Comparison of ENCODE assay signal across 8 cellular contexts in the genomic region with DNA sequence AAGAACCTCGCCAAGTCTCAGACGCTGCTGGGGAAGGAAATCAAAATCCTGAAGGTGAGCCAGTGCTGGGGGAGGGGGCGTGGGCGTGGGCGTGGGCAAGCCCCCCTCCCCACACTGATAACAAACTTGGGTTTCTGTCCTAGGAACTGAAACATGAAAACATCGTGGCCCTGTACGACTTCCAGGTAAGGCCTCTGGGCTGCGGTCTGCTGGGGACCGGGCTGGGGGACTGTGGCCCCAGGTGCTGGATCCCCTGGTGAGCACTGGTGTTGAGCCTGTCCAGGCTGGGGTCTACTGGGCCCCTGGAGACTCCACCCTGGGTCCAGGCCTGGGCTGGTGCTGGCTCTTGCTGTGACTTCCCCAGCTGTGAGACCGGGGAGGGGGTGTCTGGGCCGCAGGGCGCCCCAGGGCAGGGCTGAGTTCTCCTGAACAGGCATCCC. TPM values are rescaled to one million over a fixed set of nuclear protein-coding genes. Genes with fewer than 3 reads are reported as not detected.
DNase-seq lines count a peak whose midpoint lies in the region; TF ChIP-seq lines count a peak whose summit lies in the region.

No MANE protein-coding gene starts in this region.

- no peaks in the 10 kb centered on the region for H3K9me3 Mint-ChIP-seq in dendritic cell treated with granulocyte-macrophage colony-stimulating factor and Interleukin-4, amounts not matched to agents 40 ng/mL and 50 ng/mL, for 4 days

- H3K36me3 ChIP-seq in NT2/D1 (ENCODE audit: insufficient read depth, insufficient read length, low read length) (peaks cover 14% of the 10 kb centered on the region), neural cell (ENCODE audit: insufficient read depth, low read length) (no peaks in the 10 kb centered on the region)

- peaks cover 48% of the 10 kb centered on the region for H3K79me2 ChIP-seq in neural cell (replicated peaks; ENCODE audit: insufficient read depth, low read length)

- H4K20me1 ChIP-seq in neural cell (ENCODE audit: insufficient read depth): peaks cover 14% of the 10 kb centered on the region

- H3K9me3 ChIP-seq in NT2/D1 (ENCODE audit: insufficient read depth, low read length) (no peaks in the 10 kb centered on the region), neural cell (ENCODE audit: low read length) (no peaks in the 10 kb centered on the region)

- no peak for TF ChIP-seq CTCF in neural cell (IDR thresholded peaks at IDR 0.05; ENCODE audit: poor library complexity, severe bottlenecking)

- peak; percentile 10 to 18 for DNase-seq in stimulated activated CD4-positive, alpha-beta T cell treated with anti-CD3 and anti-CD28 coated beads, Interleukin-2, amount 100 ng/mL, for 48 hours
- no peak for DNase-seq in stimulated activated CD4-positive, alpha-beta T cell treated with anti-CD3 and anti-CD28 coated beads, Interleukin-2, amount 100 ng/mL, for 24 hours
- DNase-seq in NT2/D1 (ENCODE audit: low read depth, low spot score) (no peak), DMS79 (lab: John Stamatoyannopoulos, UW) (no peak), SKM-1 treated with dmso at 0.1 percent for 144 hours (lab: John Stamatoyannopoulos, UW; ENCODE audit: unreplicated experiment) (no peak), NCI-H82 (lab: John Stamatoyannopoulos, UW) (no peak)

- H2AFZ ChIP-seq in neural cell (ENCODE audit: low read depth, low read length): no peak overlapping the region

- peaks cover 43% of the 10 kb centered on the region for H3K36me3 Mint-ChIP-seq in dendritic cell treated with granulocyte-macrophage colony-stimulating factor and Interleukin-4, amounts not matched to agents 40 ng/mL and 50 ng/mL, for 4 days (ENCODE audit: low read depth)

- H3K27ac Mint-ChIP-seq in dendritic cell treated with granulocyte-macrophage colony-stimulating factor and Interleukin-4, amounts not matched to agents 40 ng/mL and 50 ng/mL, for 4 days: peak overlapping the region; percentile 87

- H3K4me3 Mint-ChIP-seq in dendritic cell treated with granulocyte-macrophage colony-stimulating factor and Interleukin-4, amounts not matched to agents 40 ng/mL and 50 ng/mL, for 4 days: peak overlapping the region; percentile 83

- no peak for TF ChIP-seq RAD21 in neural cell (conservative IDR thresholded peaks at IDR 0.05)

- no peak for TF ChIP-seq EP300 in neural cell (conservative IDR thresholded peaks at IDR 0.05; ENCODE audit: poor library complexity, severe bottlenecking)

- H3K4me1 ChIP-seq in NT2/D1 (ENCODE audit: insufficient read depth, insufficient read length): peaks cover 24% of the 10 kb centered on the region

- H3K4me1 Mint-ChIP-seq in dendritic cell treated with granulocyte-macrophage colony-stimulating factor and Interleukin-4, amounts not matched to agents 40 ng/mL and 50 ng/mL, for 4 days (ENCODE audit: low read depth): peaks cover 26% of the 10 kb centered on the region

- H3K27me3 Mint-ChIP-seq in dendritic cell treated with granulocyte-macrophage colony-stimulating factor and Interleukin-4, amounts not matched to agents 40 ng/mL and 50 ng/mL, for 4 days: no peaks in the 10 kb centered on the region

- H3K27me3 ChIP-seq in NT2/D1 (ENCODE audit: insufficient read depth, insufficient read length): no peaks in the 10 kb centered on the region
- no peaks in the 10 kb centered on the region for H3K27me3 ChIP-seq in neural cell (ENCODE audit: insufficient read depth, low read depth, low read length)

- H3K4me2 ChIP-seq in neural cell (ENCODE audit: low read length): peak overlapping the region; percentile 95

- H3K4me3 ChIP-seq in NT2/D1 (ENCODE audit: insufficient read length, low read depth) (peak overlapping the region; percentile 52), neural cell (ENCODE audit: low read length) (peak overlapping the region; percentile 94)

- H3K9ac ChIP-seq in NT2/D1 (ENCODE audit: insufficient read length, low read depth) (peak overlapping the region; percentile 87), neural cell (ENCODE audit: low read length) (peak overlapping the region; percentile 77)

- intact Hi-C loops in dendritic cell treated with granulocyte-macrophage colony-stimulating factor and Interleukin-4, amounts not matched to agents 40 ng/mL and 50 ng/mL, for 4 days (cut with micrococcal nuclease): loop anchor here (2.0 to 10.0 kb wide), 5 partner anchors 17 to 61 kb away; a partner anchor contains a TSS

- no peaks in the 10 kb centered on the region for H3F3A ChIP-seq in neural cell (ENCODE audit: insufficient read depth, low read length, poor library complexity, severe bottlenecking)

- H3K9me2 ChIP-seq in neural cell (ENCODE audit: insufficient read depth, low read length): no peaks in the 10 kb centered on the region

- H3K27ac ChIP-seq in neural cell (ENCODE audit: low read length): no peak overlapping the region

TF ChIP-seq in neural cell, 6 proteins besides CTCF, POLR2A, EP300 and RAD21:
- TF ChIP-seq, protein P1, sequence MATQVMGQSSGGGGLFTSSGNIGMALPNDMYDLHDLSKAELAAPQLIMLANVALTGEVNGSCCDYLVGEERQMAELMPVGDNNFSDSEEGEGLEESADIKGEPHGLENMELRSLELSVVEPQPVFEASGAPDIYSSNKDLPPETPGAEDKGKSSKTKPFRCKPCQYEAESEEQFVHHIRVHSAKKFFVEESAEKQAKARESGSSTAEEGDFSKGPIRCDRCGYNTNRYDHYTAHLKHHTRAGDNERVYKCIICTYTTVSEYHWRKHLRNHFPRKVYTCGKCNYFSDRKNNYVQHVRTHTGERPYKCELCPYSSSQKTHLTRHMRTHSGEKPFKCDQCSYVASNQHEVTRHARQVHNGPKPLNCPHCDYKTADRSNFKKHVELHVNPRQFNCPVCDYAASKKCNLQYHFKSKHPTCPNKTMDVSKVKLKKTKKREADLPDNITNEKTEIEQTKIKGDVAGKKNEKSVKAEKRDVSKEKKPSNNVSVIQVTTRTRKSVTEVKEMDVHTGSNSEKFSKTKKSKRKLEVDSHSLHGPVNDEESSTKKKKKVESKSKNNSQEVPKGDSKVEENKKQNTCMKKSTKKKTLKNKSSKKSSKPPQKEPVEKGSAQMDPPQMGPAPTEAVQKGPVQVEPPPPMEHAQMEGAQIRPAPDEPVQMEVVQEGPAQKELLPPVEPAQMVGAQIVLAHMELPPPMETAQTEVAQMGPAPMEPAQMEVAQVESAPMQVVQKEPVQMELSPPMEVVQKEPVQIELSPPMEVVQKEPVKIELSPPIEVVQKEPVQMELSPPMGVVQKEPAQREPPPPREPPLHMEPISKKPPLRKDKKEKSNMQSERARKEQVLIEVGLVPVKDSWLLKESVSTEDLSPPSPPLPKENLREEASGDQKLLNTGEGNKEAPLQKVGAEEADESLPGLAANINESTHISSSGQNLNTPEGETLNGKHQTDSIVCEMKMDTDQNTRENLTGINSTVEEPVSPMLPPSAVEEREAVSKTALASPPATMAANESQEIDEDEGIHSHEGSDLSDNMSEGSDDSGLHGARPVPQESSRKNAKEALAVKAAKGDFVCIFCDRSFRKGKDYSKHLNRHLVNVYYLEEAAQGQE (IDR thresholded peaks at IDR 0.05; ENCODE audit: borderline replicate concordance): no peak

RNA-seq across cellular contexts. Expression of a gene that starts 1.2 kb away (rescaled TPM):
- polyA plus RNA-seq in neural cell: 19.0 and 27.9 TPM in 2 replicates
- polyA minus RNA-seq in neural cell: 19.3 and 20.7 TPM in 2 replicates

RNA-seq across cellular contexts. Expression of a gene that starts 33.4 kb away (rescaled TPM):
- polyA plus RNA-seq in neural cell: 14.3 and 20.0 TPM in 2 replicates
- polyA minus RNA-seq in neural cell: 7.3 and 8.0 TPM in 2 replicates

RNA-seq across cellular contexts. Expression of a gene that starts 54.1 kb away (rescaled TPM):
- 19.4 and 21.0 TPM in 2 replicates for polyA plus RNA-seq in neural cell
- polyA minus RNA-seq in neural cell: 22.6 and 30.7 TPM in 2 replicates

Comparison
In these comparisons a context has a peak if more than half of its experiments do, and no peak if none do; other contexts are left out.
1. DNase-seq: peak in stimulated activated CD4-positive, alpha-beta T cell treated with anti-CD3 and anti-CD28 coated beads, Interleukin-2, amount 100 ng/mL, for 48 hours (2 of 2); none in stimulated activated CD4-positive, alpha-beta T cell treated with anti-CD3 and anti-CD28 coated beads, Interleukin-2, amount 100 ng/mL, for 24 hours (0 of 2), NT2/D1 (single experiment), DMS79 (single experiment), SKM-1 treated with dmso at 0.1 percent for 144 hours (single experiment) and NCI-H82 (single experiment).